In the genomic region with DNA sequence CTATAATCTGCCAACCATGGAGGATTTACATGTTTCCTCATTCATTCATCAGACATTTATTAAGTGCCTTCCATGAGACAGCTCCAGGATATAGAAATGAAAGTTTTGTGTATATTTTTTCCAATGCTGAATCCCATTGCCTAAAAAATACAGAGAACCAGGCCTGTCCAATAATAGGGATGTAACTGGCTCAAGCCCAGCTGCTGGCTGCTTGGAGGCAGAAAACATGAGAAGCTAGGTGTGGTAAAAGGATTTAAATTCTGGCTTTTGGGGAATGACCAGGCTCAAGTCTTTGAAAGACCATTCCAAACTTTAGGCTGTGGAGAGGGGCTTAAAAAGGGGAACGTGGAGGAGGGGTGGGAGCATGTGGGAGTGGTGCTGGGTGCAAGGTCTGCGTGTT, we compare ENCODE assay signal across 20 cellular contexts. TPM values are rescaled to one million over a fixed set of nuclear protein-coding genes. Genes with fewer than 3 reads are reported as not detected.
DNase-seq lines count a peak whose midpoint lies in the region; ATAC-seq and TF ChIP-seq lines count a peak whose summit lies in the region.
"Had no signal": no experiment of that assay in that cellular context is flagged by ENCODE, and none has a peak within 500 bp of the region (broad histone marks: within the 10 kb centered on the region; RNA-seq: fewer than 3 reads in every experiment).

No MANE protein-coding gene starts in this region.

- H3K27ac Mint-ChIP-seq in activated naive CD4-positive, alpha-beta T cell treated with anti-CD3 and anti-CD28 coated beads, Interleukin-2, amount 10 ng/mL, durations not matched to agents 7 days and 5 days, result no peak overlapping the region
- H3K27ac Mint-ChIP-seq: activated CD4-positive, alpha-beta T cell treated with anti-CD3 and anti-CD28 coated beads for 36 hours; CD8-positive, alpha-beta T cell; stimulated activated effector memory CD8-positive, alpha-beta T cell treated with anti-CD3 and anti-CD28 coated beads, Interleukin-12 subunit alpha, Interleukin-12 subunit beta, amount 100 ng/mL, for 72 hours had no signal

- no peaks in the 10 kb centered on the region for H3K27me3 Mint-ChIP-seq in activated naive CD4-positive, alpha-beta T cell treated with anti-CD3 and anti-CD28 coated beads, Interleukin-2, amount 10 ng/mL, durations not matched to agents 7 days and 5 days

- CTCF ChIA-PET in activated naive CD4-positive, alpha-beta T cell treated with anti-CD3 and anti-CD28 coated beads, Interleukin-2, amount 10 ng/mL, durations not matched to agents 7 days and 5 days (lab: Charles Lee), result no interaction called here

- H3K36me3 ChIP-seq in adipocyte (ENCODE audit: control insufficient read depth, insufficient read depth, low read length, severe bottlenecking) (no peaks in the 10 kb centered on the region), heart right ventricle (no peaks in the 10 kb centered on the region), osteoblast (ENCODE audit: insufficient read depth, low read length) (no peaks in the 10 kb centered on the region), thyroid gland (no peaks in the 10 kb centered on the region)
- H3K36me3 ChIP-seq: SJSA1 had no signal

- TF ChIP-seq CTCF in heart right ventricle (IDR thresholded peaks at IDR 0.05), result no peak
- TF ChIP-seq CTCF in osteoblast (IDR thresholded peaks at IDR 0.05; ENCODE audit: extremely low read depth, low read depth, low read length), result no peak
- TF ChIP-seq CTCF in thyroid gland (IDR thresholded peaks at IDR 0.05), result no peak

- peaks cover 3% of the 10 kb centered on the region for H3K4me1 Mint-ChIP-seq in activated naive CD4-positive, alpha-beta T cell treated with anti-CD3 and anti-CD28 coated beads, Interleukin-2, amount 10 ng/mL, durations not matched to agents 7 days and 5 days
- H3K4me1 Mint-ChIP-seq: stimulated activated effector memory CD8-positive, alpha-beta T cell treated with anti-CD3 and anti-CD28 coated beads, Interleukin-12 subunit alpha, Interleukin-12 subunit beta, amount 100 ng/mL, for 72 hours had no signal

- H3K9me3 ChIP-seq in adipocyte (ENCODE audit: control insufficient read depth, low read length) (no peaks in the 10 kb centered on the region), heart right ventricle (no peaks in the 10 kb centered on the region), osteoblast (ENCODE audit: low read depth, low read length) (no peaks in the 10 kb centered on the region), thyroid gland (no peaks in the 10 kb centered on the region)
- H3K9me3 ChIP-seq: SJSA1 had no signal

- H3K36me3 Mint-ChIP-seq in activated naive CD4-positive, alpha-beta T cell treated with anti-CD3 and anti-CD28 coated beads, Interleukin-2, amount 10 ng/mL, durations not matched to agents 7 days and 5 days, result no peaks in the 10 kb centered on the region
- H3K36me3 Mint-ChIP-seq: CD8-positive, alpha-beta T cell; stimulated activated effector memory CD8-positive, alpha-beta T cell treated with anti-CD3 and anti-CD28 coated beads, Interleukin-12 subunit alpha, Interleukin-12 subunit beta, amount 100 ng/mL, for 72 hours had no signal

- no peak overlapping the region for H3K4me3 Mint-ChIP-seq in activated naive CD4-positive, alpha-beta T cell treated with anti-CD3 and anti-CD28 coated beads, Interleukin-2, amount 10 ng/mL, durations not matched to agents 7 days and 5 days
- H3K4me3 Mint-ChIP-seq: activated CD4-positive, alpha-beta T cell treated with anti-CD3 and anti-CD28 coated beads for 36 hours; CD8-positive, alpha-beta T cell; stimulated activated effector memory CD8-positive, alpha-beta T cell treated with anti-CD3 and anti-CD28 coated beads, Interleukin-12 subunit alpha, Interleukin-12 subunit beta, amount 100 ng/mL, for 72 hours had no signal

- TF ChIP-seq POLR2A in thyroid gland (IDR thresholded peaks at IDR 0.05), result no peak

- no peak for DNase-seq in adipocyte (ENCODE audit: low read depth)
- DNase-seq in heart right ventricle, result peak in 1 of 2 donors; percentile 25
- no peak for DNase-seq in osteoblast (ENCODE audit: insufficient read length, low spot score, missing footprints)
- no peak for DNase-seq in thyroid gland
- no peak for DNase-seq in NCI-H146 treated with DMSO at 0.1 percent for 48 hours (lab: John Stamatoyannopoulos, UW; ENCODE audit: unreplicated experiment)
- no peak for DNase-seq in activated naive CD4-positive, alpha-beta T cell treated with anti-CD3 and anti-CD28 coated beads, Interleukin-2, amount 10 ng/mL, durations not matched to agents 7 days and 5 days
- no peak for DNase-seq in kidney tubule cell (ENCODE audit: low spot score)
- DNase-seq: activated CD4-positive, alpha-beta T cell treated with anti-CD3 and anti-CD28 coated beads for 36 hours; activated CD8-positive, alpha-beta memory T cell treated with anti-CD3 and anti-CD28 coated beads, Interleukin-2, amount 50 U/mL, for 48 hours; activated naive CD4-positive, alpha-beta T cell; CD8-positive, alpha-beta T cell; DMS79 treated with DMSO at 0.1 percent for 48 hours; NCI-H1048; NCI-H748 treated with DMSO at 0.1 percent for 48 hours; T-helper 9 cell had no signal

- H3K27me3 ChIP-seq in adipocyte (replicated peaks; ENCODE audit: control insufficient read depth, insufficient read depth, low read length), result no peaks in the 10 kb centered on the region
- no peaks in the 10 kb centered on the region for H3K27me3 ChIP-seq in heart right ventricle
- no peaks in the 10 kb centered on the region for H3K27me3 ChIP-seq in osteoblast (ENCODE audit: insufficient read depth, low read length)
- H3K27me3 ChIP-seq in thyroid gland, result no peaks in the 10 kb centered on the region
- H3K27me3 ChIP-seq: SJSA1 had no signal

- ATAC-seq in heart right ventricle (peak in 3 of 8 donors; percentile 14 to 29 (median 19)), GM21367 (IDR thresholded peaks at IDR 0.05; ENCODE audit: unreplicated experiment) (no peak)
- ATAC-seq: activated CD4-positive, alpha-beta T cell treated with anti-CD3 and anti-CD28 coated beads for 36 hours; CD8-positive, alpha-beta T cell; K562; stimulated activated effector memory CD8-positive, alpha-beta T cell treated with anti-CD3 and anti-CD28 coated beads, Interleukin-12 subunit alpha, Interleukin-12 subunit beta, amount 100 ng/mL, for 72 hours had no signal

- 68 to 69% methylated on average over 2 of the region's 2 CpGs for WGBS in heart right ventricle, 2 donors
- WGBS in thyroid gland, 2 donors, result 74 to 77% methylated on average over 2 of the region's 2 CpGs

- H3K27ac ChIP-seq in heart right ventricle, result peak overlapping the region in 7 of 10 donors; percentile 71 to 85 (median 79)
- peak overlapping the region; percentile 64 for H3K27ac ChIP-seq in osteoblast (ENCODE audit: low read depth, low read length)
- peak overlapping the region; percentile 43 to 79 (median 67) for H3K27ac ChIP-seq in thyroid gland
- H3K27ac ChIP-seq: SJSA1 had no signal

- peak overlapping the region; percentile 2 for H3K9ac ChIP-seq in adipocyte (ENCODE audit: low read length)

- peaks cover 5% of the 10 kb centered on the region for H3K79me2 ChIP-seq in osteoblast (ENCODE audit: insufficient read depth, low read length)

- intact Hi-C loops in heart right ventricle (cut with DNase I), result loop anchor here in 5 of 10 donors (5.0 kb wide), 3 partner anchors 37 to 88 kb away; a partner anchor contains a TSS
- intact Hi-C loops in thyroid gland (cut with DNase I), result no loop called here

- H3K4me1 ChIP-seq in adipocyte (ENCODE audit: control insufficient read depth, insufficient read depth, low read length), result peaks cover 18% of the 10 kb centered on the region
- H3K4me1 ChIP-seq in heart right ventricle, result peaks cover 13 to 83% (median 65%) of the 10 kb centered on the region in 9 donors
- peaks cover 49% of the 10 kb centered on the region for H3K4me1 ChIP-seq in osteoblast (ENCODE audit: insufficient read depth, low read length)
- H3K4me1 ChIP-seq in thyroid gland, result peaks cover 38 to 48% of the 10 kb centered on the region in 2 donors

- no peak overlapping the region for H2AFZ ChIP-seq in osteoblast (ENCODE audit: low read length)

- no peaks in the 10 kb centered on the region for H4K20me1 ChIP-seq in osteoblast (ENCODE audit: insufficient read depth, low read length)

- H3K4me2 ChIP-seq in osteoblast (ENCODE audit: insufficient read depth, low read length), result no peak overlapping the region

- H3K9me3 Mint-ChIP-seq in activated naive CD4-positive, alpha-beta T cell treated with anti-CD3 and anti-CD28 coated beads, Interleukin-2, amount 10 ng/mL, durations not matched to agents 7 days and 5 days, result no peaks in the 10 kb centered on the region
- H3K9me3 Mint-ChIP-seq: CD8-positive, alpha-beta T cell; stimulated activated effector memory CD8-positive, alpha-beta T cell treated with anti-CD3 and anti-CD28 coated beads, Interleukin-12 subunit alpha, Interleukin-12 subunit beta, amount 100 ng/mL, for 72 hours had no signal

- no peak overlapping the region for H3K4me3 ChIP-seq in adipocyte (ENCODE audit: low read length)
- H3K4me3 ChIP-seq in heart right ventricle, result no peak overlapping the region
- no peak overlapping the region for H3K4me3 ChIP-seq in osteoblast (ENCODE audit: insufficient read depth, low read length)
- H3K4me3 ChIP-seq in thyroid gland (replicated peaks in 1 of 3), result no peak overlapping the region
- H3K4me3 ChIP-seq: K562, SJSA1 had no signal

RNA-seq across cellular contexts. Expression of a gene that starts 41.5 kb away (rescaled TPM):
- total RNA-seq in heart right ventricle (10 to 100 TPM in 9 of 10 donors, 1 to 10 TPM in 1; 8.6 to 23.2 (median 19.0) TPM), osteoblast (4.1 and 7.6 TPM in 2 replicates), thyroid gland (10 to 100 TPM; 13.6 to 31.5 (median 20.5) TPM)
- 1 to 10 TPM; 3.6 to 6.5 TPM for polyA plus RNA-seq in heart right ventricle
- total RNA-seq: activated CD4-positive, alpha-beta T cell treated with anti-CD3 and anti-CD28 coated beads for 36 hours; CD8-positive, alpha-beta T cell; mononuclear cell had no signal
